In the genomic region with DNA sequence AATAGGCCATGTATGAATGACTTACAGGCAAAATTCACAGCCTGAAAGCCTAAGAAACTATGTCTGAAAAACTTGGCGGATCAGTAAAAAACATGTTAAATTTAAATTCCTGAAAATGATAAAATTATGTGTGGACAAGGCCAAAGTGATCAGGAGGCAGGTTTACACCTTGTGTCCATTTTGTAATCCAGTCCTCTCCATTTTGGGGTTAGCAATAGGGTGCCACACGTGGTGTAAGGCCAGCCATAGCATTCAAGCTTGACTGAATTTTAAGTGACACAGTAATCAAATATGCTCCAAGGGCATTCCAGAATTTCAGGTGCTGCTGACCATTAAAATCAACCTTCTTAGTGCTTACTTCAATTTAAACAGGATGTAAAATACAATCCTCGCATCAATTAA, we compare ENCODE assay signal across 2 cellular contexts.
TF ChIP-seq lines count a peak whose summit lies in the region.

No MANE protein-coding gene starts in this region.

TF ChIP-seq in K562, 482 proteins besides CTCF, POLR2A, EP300 and RAD21 (continued from another document and continues in another):
- TF ChIP-seq IFI16 (CRISPR knock-in tag; IDR thresholded peaks at IDR 0.05) = no peak
- TF ChIP-seq ZC3H11A (IDR thresholded peaks at IDR 0.05; ENCODE audit: low read depth, low read length) = peak; percentile 26; the same call in 1 of the 2 replicates
- TF ChIP-seq, protein P1, sequence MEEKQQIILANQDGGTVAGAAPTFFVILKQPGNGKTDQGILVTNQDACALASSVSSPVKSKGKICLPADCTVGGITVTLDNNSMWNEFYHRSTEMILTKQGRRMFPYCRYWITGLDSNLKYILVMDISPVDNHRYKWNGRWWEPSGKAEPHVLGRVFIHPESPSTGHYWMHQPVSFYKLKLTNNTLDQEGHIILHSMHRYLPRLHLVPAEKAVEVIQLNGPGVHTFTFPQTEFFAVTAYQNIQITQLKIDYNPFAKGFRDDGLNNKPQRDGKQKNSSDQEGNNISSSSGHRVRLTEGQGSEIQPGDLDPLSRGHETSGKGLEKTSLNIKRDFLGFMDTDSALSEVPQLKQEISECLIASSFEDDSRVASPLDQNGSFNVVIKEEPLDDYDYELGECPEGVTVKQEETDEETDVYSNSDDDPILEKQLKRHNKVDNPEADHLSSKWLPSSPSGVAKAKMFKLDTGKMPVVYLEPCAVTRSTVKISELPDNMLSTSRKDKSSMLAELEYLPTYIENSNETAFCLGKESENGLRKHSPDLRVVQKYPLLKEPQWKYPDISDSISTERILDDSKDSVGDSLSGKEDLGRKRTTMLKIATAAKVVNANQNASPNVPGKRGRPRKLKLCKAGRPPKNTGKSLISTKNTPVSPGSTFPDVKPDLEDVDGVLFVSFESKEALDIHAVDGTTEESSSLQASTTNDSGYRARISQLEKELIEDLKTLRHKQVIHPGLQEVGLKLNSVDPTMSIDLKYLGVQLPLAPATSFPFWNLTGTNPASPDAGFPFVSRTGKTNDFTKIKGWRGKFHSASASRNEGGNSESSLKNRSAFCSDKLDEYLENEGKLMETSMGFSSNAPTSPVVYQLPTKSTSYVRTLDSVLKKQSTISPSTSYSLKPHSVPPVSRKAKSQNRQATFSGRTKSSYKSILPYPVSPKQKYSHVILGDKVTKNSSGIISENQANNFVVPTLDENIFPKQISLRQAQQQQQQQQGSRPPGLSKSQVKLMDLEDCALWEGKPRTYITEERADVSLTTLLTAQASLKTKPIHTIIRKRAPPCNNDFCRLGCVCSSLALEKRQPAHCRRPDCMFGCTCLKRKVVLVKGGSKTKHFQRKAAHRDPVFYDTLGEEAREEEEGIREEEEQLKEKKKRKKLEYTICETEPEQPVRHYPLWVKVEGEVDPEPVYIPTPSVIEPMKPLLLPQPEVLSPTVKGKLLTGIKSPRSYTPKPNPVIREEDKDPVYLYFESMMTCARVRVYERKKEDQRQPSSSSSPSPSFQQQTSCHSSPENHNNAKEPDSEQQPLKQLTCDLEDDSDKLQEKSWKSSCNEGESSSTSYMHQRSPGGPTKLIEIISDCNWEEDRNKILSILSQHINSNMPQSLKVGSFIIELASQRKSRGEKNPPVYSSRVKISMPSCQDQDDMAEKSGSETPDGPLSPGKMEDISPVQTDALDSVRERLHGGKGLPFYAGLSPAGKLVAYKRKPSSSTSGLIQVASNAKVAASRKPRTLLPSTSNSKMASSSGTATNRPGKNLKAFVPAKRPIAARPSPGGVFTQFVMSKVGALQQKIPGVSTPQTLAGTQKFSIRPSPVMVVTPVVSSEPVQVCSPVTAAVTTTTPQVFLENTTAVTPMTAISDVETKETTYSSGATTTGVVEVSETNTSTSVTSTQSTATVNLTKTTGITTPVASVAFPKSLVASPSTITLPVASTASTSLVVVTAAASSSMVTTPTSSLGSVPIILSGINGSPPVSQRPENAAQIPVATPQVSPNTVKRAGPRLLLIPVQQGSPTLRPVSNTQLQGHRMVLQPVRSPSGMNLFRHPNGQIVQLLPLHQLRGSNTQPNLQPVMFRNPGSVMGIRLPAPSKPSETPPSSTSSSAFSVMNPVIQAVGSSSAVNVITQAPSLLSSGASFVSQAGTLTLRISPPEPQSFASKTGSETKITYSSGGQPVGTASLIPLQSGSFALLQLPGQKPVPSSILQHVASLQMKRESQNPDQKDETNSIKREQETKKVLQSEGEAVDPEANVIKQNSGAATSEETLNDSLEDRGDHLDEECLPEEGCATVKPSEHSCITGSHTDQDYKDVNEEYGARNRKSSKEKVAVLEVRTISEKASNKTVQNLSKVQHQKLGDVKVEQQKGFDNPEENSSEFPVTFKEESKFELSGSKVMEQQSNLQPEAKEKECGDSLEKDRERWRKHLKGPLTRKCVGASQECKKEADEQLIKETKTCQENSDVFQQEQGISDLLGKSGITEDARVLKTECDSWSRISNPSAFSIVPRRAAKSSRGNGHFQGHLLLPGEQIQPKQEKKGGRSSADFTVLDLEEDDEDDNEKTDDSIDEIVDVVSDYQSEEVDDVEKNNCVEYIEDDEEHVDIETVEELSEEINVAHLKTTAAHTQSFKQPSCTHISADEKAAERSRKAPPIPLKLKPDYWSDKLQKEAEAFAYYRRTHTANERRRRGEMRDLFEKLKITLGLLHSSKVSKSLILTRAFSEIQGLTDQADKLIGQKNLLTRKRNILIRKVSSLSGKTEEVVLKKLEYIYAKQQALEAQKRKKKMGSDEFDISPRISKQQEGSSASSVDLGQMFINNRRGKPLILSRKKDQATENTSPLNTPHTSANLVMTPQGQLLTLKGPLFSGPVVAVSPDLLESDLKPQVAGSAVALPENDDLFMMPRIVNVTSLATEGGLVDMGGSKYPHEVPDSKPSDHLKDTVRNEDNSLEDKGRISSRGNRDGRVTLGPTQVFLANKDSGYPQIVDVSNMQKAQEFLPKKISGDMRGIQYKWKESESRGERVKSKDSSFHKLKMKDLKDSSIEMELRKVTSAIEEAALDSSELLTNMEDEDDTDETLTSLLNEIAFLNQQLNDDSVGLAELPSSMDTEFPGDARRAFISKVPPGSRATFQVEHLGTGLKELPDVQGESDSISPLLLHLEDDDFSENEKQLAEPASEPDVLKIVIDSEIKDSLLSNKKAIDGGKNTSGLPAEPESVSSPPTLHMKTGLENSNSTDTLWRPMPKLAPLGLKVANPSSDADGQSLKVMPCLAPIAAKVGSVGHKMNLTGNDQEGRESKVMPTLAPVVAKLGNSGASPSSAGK (IDR thresholded peaks at IDR 0.05) = peak; percentile 58
- TF ChIP-seq L3MBTL2 (IDR thresholded peaks at IDR 0.05) = peak; percentile 26; the same call in 1 of the 2 replicates
- TF ChIP-seq, protein P2, sequence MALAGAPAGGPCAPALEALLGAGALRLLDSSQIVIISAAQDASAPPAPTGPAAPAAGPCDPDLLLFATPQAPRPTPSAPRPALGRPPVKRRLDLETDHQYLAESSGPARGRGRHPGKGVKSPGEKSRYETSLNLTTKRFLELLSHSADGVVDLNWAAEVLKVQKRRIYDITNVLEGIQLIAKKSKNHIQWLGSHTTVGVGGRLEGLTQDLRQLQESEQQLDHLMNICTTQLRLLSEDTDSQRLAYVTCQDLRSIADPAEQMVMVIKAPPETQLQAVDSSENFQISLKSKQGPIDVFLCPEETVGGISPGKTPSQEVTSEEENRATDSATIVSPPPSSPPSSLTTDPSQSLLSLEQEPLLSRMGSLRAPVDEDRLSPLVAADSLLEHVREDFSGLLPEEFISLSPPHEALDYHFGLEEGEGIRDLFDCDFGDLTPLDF (CRISPR knock-in tag; IDR thresholded peaks at IDR 0.05) = no peak
- TF ChIP-seq YY1 (IDR thresholded peaks at IDR 0.05; ENCODE audit: borderline replicate concordance in 1 of 3, control insufficient read depth in 1 of 3, extremely low read depth in 1 of 3, insufficient read depth in 3 of 3, insufficient read length in 1 of 3, insufficient replicate concordance in 2 of 3, low read depth in 1 of 3, low read length in 2 of 3) = peak; percentile 46 to 93 (median 60)
- TF ChIP-seq SMAD3 (CRISPR knock-in tag; conservative IDR thresholded peaks at IDR 0.05) = no peak
- TF ChIP-seq SIN3B (IDR thresholded peaks at IDR 0.05; ENCODE audit: low read depth) = no peak
- TF ChIP-seq NFRKB (IDR thresholded peaks at IDR 0.05; ENCODE audit: low read depth) = peak; percentile 79; the same call in 1 of the 2 replicates
- no peak for TF ChIP-seq TGIF2 (CRISPR knock-in tag; IDR thresholded peaks at IDR 0.05)
- TF ChIP-seq RAD51 (IDR thresholded peaks at IDR 0.05; ENCODE audit: borderline replicate concordance, low read depth) = peak; percentile 29; the same call in 1 of the 2 replicates
- TF ChIP-seq TAL1 (IDR thresholded peaks at IDR 0.05) = no peak
- no peak for TF ChIP-seq NCOR1 (IDR thresholded peaks at IDR 0.05)

TF ChIP-seq in liver, 16 proteins besides CTCF, POLR2A, EP300 and RAD21 (continued from another document):
- TF ChIP-seq FOXA1 (IDR thresholded peaks at IDR 0.05) (no peak), HNF4G (IDR thresholded peaks at IDR 0.05) (no peak)
- TF ChIP-seq, protein P3, sequence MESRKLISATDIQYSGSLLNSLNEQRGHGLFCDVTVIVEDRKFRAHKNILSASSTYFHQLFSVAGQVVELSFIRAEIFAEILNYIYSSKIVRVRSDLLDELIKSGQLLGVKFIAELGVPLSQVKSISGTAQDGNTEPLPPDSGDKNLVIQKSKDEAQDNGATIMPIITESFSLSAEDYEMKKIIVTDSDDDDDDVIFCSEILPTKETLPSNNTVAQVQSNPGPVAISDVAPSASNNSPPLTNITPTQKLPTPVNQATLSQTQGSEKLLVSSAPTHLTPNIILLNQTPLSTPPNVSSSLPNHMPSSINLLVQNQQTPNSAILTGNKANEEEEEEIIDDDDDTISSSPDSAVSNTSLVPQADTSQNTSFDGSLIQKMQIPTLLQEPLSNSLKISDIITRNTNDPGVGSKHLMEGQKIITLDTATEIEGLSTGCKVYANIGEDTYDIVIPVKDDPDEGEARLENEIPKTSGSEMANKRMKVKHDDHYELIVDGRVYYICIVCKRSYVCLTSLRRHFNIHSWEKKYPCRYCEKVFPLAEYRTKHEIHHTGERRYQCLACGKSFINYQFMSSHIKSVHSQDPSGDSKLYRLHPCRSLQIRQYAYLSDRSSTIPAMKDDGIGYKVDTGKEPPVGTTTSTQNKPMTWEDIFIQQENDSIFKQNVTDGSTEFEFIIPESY (IDR thresholded peaks at IDR 0.05) = no peak
- TF ChIP-seq, protein P4, sequence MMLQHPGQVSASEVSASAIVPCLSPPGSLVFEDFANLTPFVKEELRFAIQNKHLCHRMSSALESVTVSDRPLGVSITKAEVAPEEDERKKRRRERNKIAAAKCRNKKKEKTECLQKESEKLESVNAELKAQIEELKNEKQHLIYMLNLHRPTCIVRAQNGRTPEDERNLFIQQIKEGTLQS (IDR thresholded peaks at IDR 0.05) = no peak
